1 cellular context compared by ENCODE assay signal in the genomic region with DNA sequence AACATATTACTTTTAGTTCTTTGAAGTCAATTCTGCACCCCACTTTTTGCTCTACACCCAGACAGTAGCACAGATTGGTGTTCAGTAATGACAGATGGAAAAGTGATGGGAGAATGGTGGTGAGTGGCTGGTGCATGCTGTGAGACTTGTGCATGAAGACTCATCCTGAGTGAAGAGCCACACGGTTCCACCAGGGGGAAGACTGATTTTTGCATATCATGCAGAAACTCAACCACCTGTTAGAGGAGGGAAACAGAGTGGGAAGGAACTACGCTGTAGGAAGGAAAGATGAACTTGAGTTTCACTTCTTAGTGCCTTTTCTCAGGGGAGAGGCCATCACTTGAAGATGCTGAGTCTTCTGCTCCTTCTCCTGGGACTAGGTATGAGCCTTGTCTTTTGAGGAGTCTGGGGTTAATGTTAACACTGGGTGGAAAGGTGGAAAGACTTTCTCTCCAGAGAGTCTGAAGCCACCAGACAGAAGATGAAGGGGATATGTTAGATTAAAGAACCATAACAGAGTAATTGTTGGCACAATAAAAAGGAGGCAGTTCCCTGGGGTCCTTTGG.
TF ChIP-seq lines count a peak whose summit lies in the region.

No MANE protein-coding gene starts in this region.

TF ChIP-seq in HCT116, 20 proteins besides CTCF, POLR2A, EP300 and RAD21 (continued from another document):
- TF ChIP-seq, protein P1, sequence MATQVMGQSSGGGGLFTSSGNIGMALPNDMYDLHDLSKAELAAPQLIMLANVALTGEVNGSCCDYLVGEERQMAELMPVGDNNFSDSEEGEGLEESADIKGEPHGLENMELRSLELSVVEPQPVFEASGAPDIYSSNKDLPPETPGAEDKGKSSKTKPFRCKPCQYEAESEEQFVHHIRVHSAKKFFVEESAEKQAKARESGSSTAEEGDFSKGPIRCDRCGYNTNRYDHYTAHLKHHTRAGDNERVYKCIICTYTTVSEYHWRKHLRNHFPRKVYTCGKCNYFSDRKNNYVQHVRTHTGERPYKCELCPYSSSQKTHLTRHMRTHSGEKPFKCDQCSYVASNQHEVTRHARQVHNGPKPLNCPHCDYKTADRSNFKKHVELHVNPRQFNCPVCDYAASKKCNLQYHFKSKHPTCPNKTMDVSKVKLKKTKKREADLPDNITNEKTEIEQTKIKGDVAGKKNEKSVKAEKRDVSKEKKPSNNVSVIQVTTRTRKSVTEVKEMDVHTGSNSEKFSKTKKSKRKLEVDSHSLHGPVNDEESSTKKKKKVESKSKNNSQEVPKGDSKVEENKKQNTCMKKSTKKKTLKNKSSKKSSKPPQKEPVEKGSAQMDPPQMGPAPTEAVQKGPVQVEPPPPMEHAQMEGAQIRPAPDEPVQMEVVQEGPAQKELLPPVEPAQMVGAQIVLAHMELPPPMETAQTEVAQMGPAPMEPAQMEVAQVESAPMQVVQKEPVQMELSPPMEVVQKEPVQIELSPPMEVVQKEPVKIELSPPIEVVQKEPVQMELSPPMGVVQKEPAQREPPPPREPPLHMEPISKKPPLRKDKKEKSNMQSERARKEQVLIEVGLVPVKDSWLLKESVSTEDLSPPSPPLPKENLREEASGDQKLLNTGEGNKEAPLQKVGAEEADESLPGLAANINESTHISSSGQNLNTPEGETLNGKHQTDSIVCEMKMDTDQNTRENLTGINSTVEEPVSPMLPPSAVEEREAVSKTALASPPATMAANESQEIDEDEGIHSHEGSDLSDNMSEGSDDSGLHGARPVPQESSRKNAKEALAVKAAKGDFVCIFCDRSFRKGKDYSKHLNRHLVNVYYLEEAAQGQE (IDR thresholded peaks at IDR 0.05; ENCODE audit: low read depth) = no peak
- TF ChIP-seq POLR2AphosphoS5 (IDR thresholded peaks at IDR 0.05; ENCODE audit: low read depth, low read length) (no peak), CEBPB (IDR thresholded peaks at IDR 0.05; ENCODE audit: low read depth) (no peak), EZH2phosphoT487 (IDR thresholded peaks at IDR 0.05; ENCODE audit: borderline replicate concordance) (no peak), SIN3A (IDR thresholded peaks at IDR 0.05; ENCODE audit: low read depth) (no peak), ZFX (IDR thresholded peaks at IDR 0.05) (no peak), JUND (IDR thresholded peaks at IDR 0.05) (no peak)
